In genomic region chr12:104637616-104638015, GRCh38 we compare ENCODE assay signal across 16 cellular contexts.
DNase-seq lines count a peak whose midpoint lies in the region; ATAC-seq and TF ChIP-seq lines count a peak whose summit lies in the region.
"Had no signal": no experiment of that assay in that cellular context is flagged by ENCODE, and none has a peak within 500 bp of the region (broad histone marks: within the 10 kb centered on the region; RNA-seq: fewer than 3 reads in every experiment).

No MANE protein-coding gene starts in this region.

- H3K4me3 ChIP-seq in breast epithelium = no peak overlapping the region
- H3K4me3 ChIP-seq: uterus had no signal

- H3K4me1 Mint-ChIP-seq in MCF 10A (ENCODE audit: insufficient read depth, unreplicated experiment) (no peaks in the 10 kb centered on the region), activated B cell treated with CpG ODN at 0.5 μM for 24 hours (peaks cover 53% of the 10 kb centered on the region)
- peaks cover 83% of the 10 kb centered on the region for H3K4me1 Mint-ChIP-seq in stimulated activated memory B cell treated with anti-CD40 and anti-IgM and Interleukin-4, amounts not matched to agents 10 μg/mL and 1 μg/mL and 100 μg/mL, for 72 hours

- intact Hi-C loops in MCF 10A (cut with micrococcal nuclease) (no loop called here), breast epithelium (cut with DNase I; ENCODE audit: low total_unique reads) (no loop called here), activated B cell treated with CpG ODN at 0.5 μM for 24 hours (cut with micrococcal nuclease) (no loop called here), left ventricle myocardium superior (cut with micrococcal nuclease) (no loop called here)

- no peaks in the 10 kb centered on the region for H3K9me3 Mint-ChIP-seq in MCF 10A (ENCODE audit: unreplicated experiment)
- H3K9me3 Mint-ChIP-seq in activated B cell treated with CpG ODN at 0.5 μM for 24 hours = peaks cover 13% of the 10 kb centered on the region
- peaks cover 6% of the 10 kb centered on the region for H3K9me3 Mint-ChIP-seq in stimulated activated memory B cell treated with anti-CD40 and anti-IgM and Interleukin-4, amounts not matched to agents 10 μg/mL and 1 μg/mL and 100 μg/mL, for 72 hours

- H3K4me3 Mint-ChIP-seq in MCF 10A (ENCODE audit: unreplicated experiment) (no peak overlapping the region), activated B cell treated with CpG ODN at 0.5 μM for 24 hours (no peak overlapping the region)
- no peak overlapping the region for H3K4me3 Mint-ChIP-seq in stimulated activated memory B cell treated with anti-CD40 and anti-IgM and Interleukin-4, amounts not matched to agents 10 μg/mL and 1 μg/mL and 100 μg/mL, for 72 hours
- H3K4me3 Mint-ChIP-seq: activated naive CD8-positive, alpha-beta T cell had no signal

- H3K27ac ChIP-seq in breast epithelium = no peak overlapping the region
- H3K27ac ChIP-seq: uterus had no signal

- CTCF ChIA-PET in MCF 10A (lab: Yijun Ruan, JAX) (interaction anchor here (1.1 kb wide), 1 partner anchor 30 kb away, joined by 3 read pairs; no protein-coding TSS in a partner anchor), activated B cell treated with CpG ODN at 0.5 μM for 24 hours (lab: Charles Lee) (interaction anchor here (7.1 kb wide), 1 partner anchor 256 kb away, joined by 43 read pairs; no protein-coding TSS in a partner anchor)

- peaks cover 4 to 6% of the 10 kb centered on the region in 2 donors for H3K9me3 ChIP-seq in breast epithelium
- H3K9me3 ChIP-seq: uterus had no signal

- H3K27me3 Mint-ChIP-seq in MCF 10A (ENCODE audit: insufficient read depth, unreplicated experiment) = no peaks in the 10 kb centered on the region
- no peaks in the 10 kb centered on the region for H3K27me3 Mint-ChIP-seq in activated B cell treated with CpG ODN at 0.5 μM for 24 hours
- no peaks in the 10 kb centered on the region for H3K27me3 Mint-ChIP-seq in stimulated activated memory B cell treated with anti-CD40 and anti-IgM and Interleukin-4, amounts not matched to agents 10 μg/mL and 1 μg/mL and 100 μg/mL, for 72 hours
- H3K27me3 Mint-ChIP-seq: activated naive CD8-positive, alpha-beta T cell had no signal

- TF ChIP-seq POLR2A in breast epithelium (IDR thresholded peaks at IDR 0.05) = no peak

- ATAC-seq in activated B cell treated with CpG ODN at 0.5 μM for 24 hours (ENCODE audit: low read depth) (no peak), left ventricle myocardium superior (peak; percentile 59), HG03439 (IDR thresholded peaks at IDR 0.05; ENCODE audit: unreplicated experiment) (no peak), GM19035 (IDR thresholded peaks at IDR 0.05; ENCODE audit: unreplicated experiment) (no peak)
- no peak for ATAC-seq in stimulated activated memory B cell treated with anti-CD40 and anti-IgM and Interleukin-4, amounts not matched to agents 10 μg/mL and 1 μg/mL and 100 μg/mL, for 72 hours

- peak overlapping the region; percentile 3 for H3K27ac Mint-ChIP-seq in MCF 10A (ENCODE audit: low read depth, unreplicated experiment)
- peak overlapping the region; percentile 51 for H3K27ac Mint-ChIP-seq in activated B cell treated with CpG ODN at 0.5 μM for 24 hours
- H3K27ac Mint-ChIP-seq in stimulated activated memory B cell treated with anti-CD40 and anti-IgM and Interleukin-4, amounts not matched to agents 10 μg/mL and 1 μg/mL and 100 μg/mL, for 72 hours = peak overlapping the region; percentile 79
- H3K27ac Mint-ChIP-seq: activated naive CD8-positive, alpha-beta T cell had no signal

- BruUV-seq in MCF 10A (replicated peaks; lab: Mats Ljungman, UMichigan) = no TSS peak

- H3K36me3 Mint-ChIP-seq in MCF 10A (ENCODE audit: insufficient read depth, unreplicated experiment) (no peaks in the 10 kb centered on the region), activated B cell treated with CpG ODN at 0.5 μM for 24 hours (ENCODE audit: low read depth) (peaks cover 41% of the 10 kb centered on the region)
- H3K36me3 Mint-ChIP-seq in stimulated activated memory B cell treated with anti-CD40 and anti-IgM and Interleukin-4, amounts not matched to agents 10 μg/mL and 1 μg/mL and 100 μg/mL, for 72 hours = peaks cover 46% of the 10 kb centered on the region

- TF ChIP-seq CTCF in MCF 10A (IDR thresholded peaks at IDR 0.05; ENCODE audit: unreplicated experiment) = no peak
- TF ChIP-seq CTCF in breast epithelium (IDR thresholded peaks at IDR 0.05) = no peak
- no peak for TF ChIP-seq CTCF in activated B cell treated with CpG ODN at 0.5 μM for 24 hours (IDR thresholded peaks at IDR 0.05)

- no peaks in the 10 kb centered on the region for H3K4me1 ChIP-seq in breast epithelium
- H3K4me1 ChIP-seq: uterus had no signal

- no peaks in the 10 kb centered on the region for H3K36me3 ChIP-seq in breast epithelium
- H3K36me3 ChIP-seq: uterus had no signal

- H3K27me3 ChIP-seq in breast epithelium = no peaks in the 10 kb centered on the region
- H3K27me3 ChIP-seq: uterus had no signal

- no peak for DNase-seq in MCF 10A (ENCODE audit: unreplicated experiment)
- DNase-seq in breast epithelium (ENCODE audit: low spot score in 2 of 2) = no peak
- no peak for DNase-seq in activated B cell treated with CpG ODN at 0.5 μM for 24 hours
- DNase-seq in left ventricle myocardium superior = no peak
- no peak for DNase-seq in stimulated activated CD4-positive, alpha-beta T cell treated with anti-CD3 and anti-CD28 coated beads, Interleukin-2, amount 100 ng/mL, for 24 hours
- DNase-seq: ACHN; activated CD4-positive, alpha-beta T cell treated with anti-CD3 and anti-CD28 coated beads for 1 hour; activated T-cell treated with anti-CD3 and anti-CD28 coated beads for 4 hours; head of caudate nucleus; NCI-H1694 treated with DMSO at 0.1 percent for 48 hours; T-helper 2 cell; uterus had no signal

- POLR2A ChIA-PET in MCF 10A (lab: Yijun Ruan, JAX) = no interaction called here
- POLR2A ChIA-PET in activated B cell treated with CpG ODN at 0.5 μM for 24 hours (lab: Charles Lee) = interaction anchor here (0.6 to 1.5 kb wide), 4 partner anchors 9 to 114 kb away, joined by 3 to 4 read pairs (median 3); no protein-coding TSS in a partner anchor

Comparison
In these comparisons a context has a peak if more than half of its experiments do, and no peak if none do; other contexts are left out.
1. H3K27ac Mint-ChIP-seq: peak in every context shown above with its lines; median percentile 79 in stimulated activated memory B cell treated with anti-CD40 and anti-IgM and Interleukin-4, amounts not matched to agents 10 μg/mL and 1 μg/mL and 100 μg/mL, for 72 hours; 51 in activated B cell treated with CpG ODN at 0.5 μM for 24 hours; 3 in MCF 10A.